Comparison of ENCODE assay signal across 8 cellular contexts in the genomic region with DNA sequence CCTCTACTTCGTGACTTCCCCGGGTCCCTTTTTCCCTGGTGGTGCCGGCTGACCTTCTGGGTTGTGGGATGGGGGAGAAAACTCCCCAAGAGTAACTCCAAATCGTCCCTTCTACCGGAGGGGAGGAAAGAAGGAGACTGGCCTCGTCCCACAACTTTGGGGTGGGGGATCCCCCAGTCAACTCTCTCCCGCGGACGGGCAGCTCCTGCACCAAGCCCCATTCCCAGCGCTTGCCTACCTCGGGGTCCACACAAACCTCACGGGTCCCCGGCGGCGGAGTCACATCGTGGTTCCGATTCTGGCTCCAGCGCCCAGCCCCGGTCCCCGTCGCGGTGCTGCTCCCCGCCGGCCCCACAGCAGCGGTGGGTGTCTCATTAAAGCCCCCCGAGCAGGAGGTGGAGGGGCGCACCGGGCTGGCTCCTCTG. TPM values are rescaled to one million over a fixed set of nuclear protein-coding genes. Genes with fewer than 3 reads are reported as not detected.
DNase-seq lines count a peak whose midpoint lies in the region; ATAC-seq, FAIRE-seq and TF ChIP-seq lines count a peak whose summit lies in the region.

No MANE protein-coding gene starts in this region.

- intact Hi-C loops in sigmoid colon (cut with DNase I) = loop anchor here (2.0 to 5.0 kb wide), 3 partner anchors 997 to 1632 kb away; no protein-coding TSS in a partner anchor

- DNase-seq in GM10266 (ENCODE audit: extremely low spot score) = peak; percentile 10
- DNase-seq in SK-N-MC (ENCODE audit: low read depth, low spot score) = no peak
- no peak for DNase-seq in right atrium auricular region (ENCODE audit: low spot score)
- no peak for DNase-seq in sigmoid colon
- no peak for DNase-seq in NCI-H82 (lab: John Stamatoyannopoulos, UW)
- DNase-seq in activated CD4-positive, alpha-beta T cell treated with anti-CD3 and anti-CD28 coated beads, Interleukin-2, amount 50 U/mL, for 1 hour = no peak
- no peak for DNase-seq in RCC 7860 (ENCODE audit: low spot score)

- ATAC-seq in GM19463 (IDR thresholded peaks at IDR 0.05; ENCODE audit: unreplicated experiment) = no peak

- H3K36me3 ChIP-seq in SK-N-MC (ENCODE audit: insufficient read depth, low read length) (no peaks in the 10 kb centered on the region), right atrium auricular region (no peaks in the 10 kb centered on the region), sigmoid colon (no peaks in the 10 kb centered on the region)

- H3K27me3 ChIP-seq in right atrium auricular region (no peaks in the 10 kb centered on the region), sigmoid colon (peaks cover 23 to 90% (median 57%) of the 10 kb centered on the region in 3 donors)

- H3K4me1 ChIP-seq in right atrium auricular region = peaks cover 0 to 37% of the 10 kb centered on the region in 2 donors
- H3K4me1 ChIP-seq in sigmoid colon = peaks cover 3 to 38% (median 35%) of the 10 kb centered on the region in 4 donors

- no peak overlapping the region for H3K9ac ChIP-seq in SK-N-MC (ENCODE audit: insufficient read length)

- no peaks in the 10 kb centered on the region for H3K9me3 ChIP-seq in SK-N-MC (ENCODE audit: low read depth, low read length)
- no peaks in the 10 kb centered on the region for H3K9me3 ChIP-seq in right atrium auricular region
- H3K9me3 ChIP-seq in sigmoid colon = no peaks in the 10 kb centered on the region

- H3K4me3 ChIP-seq in SK-N-MC = 0 out of 2 replicates have a peak overlapping the region, but pooled peaks have one; percentile 29
- H3K4me3 ChIP-seq in right atrium auricular region = peak overlapping the region; percentile 43 to 56
- peak overlapping the region; percentile 34 to 57 (median 51) for H3K4me3 ChIP-seq in sigmoid colon

- no peak for FAIRE-seq in RCC 7860 (lab: Jason Lieb, UNC)

- no peak for TF ChIP-seq CTCF in GM10266 (IDR thresholded peaks at IDR 0.05; ENCODE audit: control insufficient read depth, insufficient read depth, low read depth, missing control alignments)
- no peak for TF ChIP-seq CTCF in right atrium auricular region (IDR thresholded peaks at IDR 0.05)
- no peak for TF ChIP-seq CTCF in sigmoid colon (IDR thresholded peaks at IDR 0.05)

- TF ChIP-seq POLR2A in sigmoid colon (IDR thresholded peaks at IDR 0.05) = no peak

- H3K27ac ChIP-seq in SK-N-MC (no peak overlapping the region), right atrium auricular region (no peak overlapping the region), sigmoid colon (peak overlapping the region in 1 of 4 donors; percentile 59)

- WGBS in sigmoid colon, 2 donors = 1% methylated on average over 28 of the region's 28 CpGs

- no peak for TF ChIP-seq EP300 in sigmoid colon (IDR thresholded peaks at IDR 0.05)

RNA-seq across cellular contexts. Expression of a gene that starts 0.3 kb away (rescaled TPM):
- under 1 TPM in 1 of 2 donors, not detected in 1; 0.20 TPM for total RNA-seq in right atrium auricular region
- total RNA-seq in sigmoid colon = 1 to 10 TPM in 2 of 4 donors, under 1 TPM in 2; 0.36 to 1.1 (median 0.79) TPM
- under 1 TPM in 1 of 3 donors, not detected in 2; 0.10 TPM for polyA plus RNA-seq in sigmoid colon
